9 cellular contexts compared by ENCODE assay signal in genomic region chr5:83927140-83927733, GRCh38.
DNase-seq lines count a peak whose midpoint lies in the region; ATAC-seq and TF ChIP-seq lines count a peak whose summit lies in the region.
"Had no signal": no experiment of that assay in that cellular context is flagged by ENCODE, and none has a peak within 500 bp of the region (broad histone marks: within the 10 kb centered on the region; RNA-seq: fewer than 3 reads in every experiment).

No MANE protein-coding gene starts in this region.

- ATAC-seq in GM18502 (IDR thresholded peaks at IDR 0.05; ENCODE audit: poor library complexity, unreplicated experiment), result peak; percentile 76
- ATAC-seq in HG03159 (IDR thresholded peaks at IDR 0.05; ENCODE audit: unreplicated experiment), result peak; percentile 81

- in situ Hi-C loops in astrocyte of the spinal cord (cut with HindIII; ENCODE audit: low sequenced_read_pairs), result no loop called here

- H3K4me3 ChIP-seq in Peyer's patch, result no peak overlapping the region
- H3K4me3 ChIP-seq in astrocyte of the spinal cord (ENCODE audit: low read depth, low read length), result no peak overlapping the region

- H3K27me3 Mint-ChIP-seq in CD14-positive monocyte (ENCODE audit: low read depth in 3 of 3), result no peaks in the 10 kb centered on the region
- H3K27me3 Mint-ChIP-seq: activated B cell treated with CpG ODN at 0.5 μM for 24 hours had no signal

- H3K36me3 ChIP-seq in Peyer's patch, result no peaks in the 10 kb centered on the region

- peaks cover 0 to 5% (median 0%) of the 10 kb centered on the region in 4 donors for H3K9me3 ChIP-seq in Peyer's patch

- H3K4me1 ChIP-seq in Peyer's patch, result no peaks in the 10 kb centered on the region

- intact Hi-C loops in CD14-positive monocyte (cut with micrococcal nuclease), result no loop called here

- H3K4me3 Mint-ChIP-seq in CD14-positive monocyte, result no peak overlapping the region
- H3K4me3 Mint-ChIP-seq: activated B cell treated with CpG ODN at 0.5 μM for 24 hours had no signal

- TF ChIP-seq POLR2A in Peyer's patch (IDR thresholded peaks at IDR 0.05), result no peak

- H3K27ac Mint-ChIP-seq in CD14-positive monocyte, result no peak overlapping the region
- H3K27ac Mint-ChIP-seq: activated B cell treated with CpG ODN at 0.5 μM for 24 hours had no signal

- H3K9me3 Mint-ChIP-seq in CD14-positive monocyte, result peaks cover 0 to 3% (median 2%) of the 10 kb centered on the region in 7 donors

- no peaks in the 10 kb centered on the region for H3K36me3 Mint-ChIP-seq in CD14-positive monocyte

- no peak for DNase-seq in CD14-positive monocyte (ENCODE audit: low spot score)
- peak; percentile 17 to 71 (median 51) for DNase-seq in Peyer's patch
- peak; percentile 82 for DNase-seq in astrocyte of the spinal cord (ENCODE audit: low read depth, low spot score)
- DNase-seq in inferior parietal cortex (ENCODE audit: extremely low spot score), result peak; percentile 86
- DNase-seq in stimulated activated CD4-positive, alpha-beta T cell treated with anti-CD3 and anti-CD28 coated beads, Interleukin-1b, Interleukin-23, amount 100 ng/mL, for 48 hours, result peak; percentile 8
- DNase-seq in DMS79 (lab: John Stamatoyannopoulos, UW), result no peak
- DNase-seq: activated B cell treated with CpG ODN at 0.5 μM for 24 hours had no signal

- H3K27me3 ChIP-seq in Peyer's patch, result no peaks in the 10 kb centered on the region

- no peaks in the 10 kb centered on the region for H3K4me1 Mint-ChIP-seq in CD14-positive monocyte
- H3K4me1 Mint-ChIP-seq: activated B cell treated with CpG ODN at 0.5 μM for 24 hours had no signal

- H3K27ac ChIP-seq in Peyer's patch, result no peak overlapping the region

- TF ChIP-seq CTCF in CD14-positive monocyte (IDR thresholded peaks at IDR 0.05) (peak; percentile 84), Peyer's patch (IDR thresholded peaks at IDR 0.05) (peak in 4 of 6 experiments; percentile 54 to 62 (median 54)), astrocyte of the spinal cord (IDR thresholded peaks at IDR 0.05; ENCODE audit: low read depth, low read length) (peak; percentile 87)

Comparison
In these comparisons a context has a peak if more than half of its experiments do, and no peak if none do; other contexts are left out.
1. DNase-seq: peak in Peyer's patch (3 of 3), astrocyte of the spinal cord (single experiment), inferior parietal cortex (single experiment) and stimulated activated CD4-positive, alpha-beta T cell treated with anti-CD3 and anti-CD28 coated beads, Interleukin-1b, Interleukin-23, amount 100 ng/mL, for 48 hours (single experiment); none in CD14-positive monocyte (single experiment) and DMS79 (single experiment).
2. Peak in every context shown above with its lines, with median percentiles within 50 percentile points of each other: CTCF ChIP-seq.